ENCODE assay signal across 8 cellular contexts in the genomic region with DNA sequence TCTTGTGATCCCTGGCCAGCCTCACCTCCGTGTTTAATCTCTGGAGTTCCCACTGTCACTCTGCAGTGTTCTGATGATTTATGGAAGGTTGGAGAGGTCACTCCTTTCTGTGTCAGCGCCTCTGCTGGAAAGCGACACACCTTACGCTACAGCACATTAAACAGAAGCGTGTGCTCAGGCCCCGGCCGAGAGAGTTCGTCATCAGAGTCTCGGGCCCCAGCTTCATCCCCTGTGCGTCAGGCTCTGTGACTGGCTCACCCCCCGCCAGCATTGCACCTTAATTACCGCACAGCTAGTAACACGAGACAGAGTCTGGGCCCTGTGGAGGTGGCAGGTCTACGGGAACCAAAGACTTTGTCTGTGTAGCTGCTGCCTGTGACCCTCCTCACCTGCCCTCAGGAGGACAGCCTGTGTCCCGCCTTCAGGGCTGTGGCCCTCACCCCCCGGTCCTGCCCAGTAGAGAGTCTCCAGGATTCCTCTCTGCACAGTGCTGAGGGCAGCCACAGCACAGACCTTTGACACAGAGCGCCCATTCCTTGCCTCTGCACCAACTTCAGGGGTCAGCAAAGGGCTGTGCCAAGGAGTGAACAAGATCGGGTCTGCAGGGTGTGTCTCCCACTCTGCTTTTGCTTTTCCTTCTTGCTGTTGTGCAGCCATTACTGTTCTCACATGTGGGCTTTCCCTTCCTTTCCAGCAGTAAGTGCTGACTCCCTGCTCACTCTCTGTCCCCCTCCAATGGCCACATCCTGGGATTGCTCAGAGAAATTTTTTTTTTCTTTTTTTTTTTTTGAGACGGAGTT.
A peak's percentile ranks its signal among the peaks of the same experiment; 100 is the strongest.
DNase-seq lines count a peak whose midpoint lies in the region; ATAC-seq, FAIRE-seq and TF ChIP-seq lines count a peak whose summit lies in the region.

No MANE protein-coding gene starts in this region.

- intact Hi-C loops in dorsolateral prefrontal cortex (cut with DNase I) (no loop called here), vagina (cut with DNase I) (no loop called here)

- no peak overlapping the region for H3K9ac ChIP-seq in mesenchymal stem cell (ENCODE audit: low read length)

- no peak overlapping the region for H3K4me2 ChIP-seq in mesenchymal stem cell (ENCODE audit: low read length, poor library complexity, severe bottlenecking)

- H2AFZ ChIP-seq in mesenchymal stem cell (ENCODE audit: low read depth, low read length) = no peak overlapping the region

- H3K79me1 ChIP-seq in mesenchymal stem cell (replicated peaks; ENCODE audit: low read length, poor library complexity, severe bottlenecking) = peaks cover 20% of the 10 kb centered on the region

- peak overlapping the region in 1 of 2 experiments; percentile 9 for H2BK12ac ChIP-seq in mesenchymal stem cell (ENCODE audit: low read length in 2 of 2)

- peak overlapping the region; percentile 44 for H4K91ac ChIP-seq in mesenchymal stem cell (ENCODE audit: low read length)

- FAIRE-seq in RCC 7860 (lab: Jason Lieb, UNC) = peak; percentile 30

- DNase-seq in EH (ENCODE audit: low read depth) (peak; percentile 75), KBM-7 (peak; percentile 81), RCC 7860 (ENCODE audit: low spot score) (peak; percentile 56), dorsolateral prefrontal cortex (peak in 3 of 10 donors; percentile 39 to 43 (median 40)), mesenchymal stem cell (peak; percentile 86), vagina (ENCODE audit: extremely low spot score in 2 of 2) (no peak), NCI-H1105 (lab: John Stamatoyannopoulos, UW) (no peak)

- H2BK120ac ChIP-seq in mesenchymal stem cell (ENCODE audit: low read depth, low read length) = no peak overlapping the region

- H3K27me3 ChIP-seq in dorsolateral prefrontal cortex (no peaks in the 10 kb centered on the region), mesenchymal stem cell (ENCODE audit: control insufficient read depth in 1 of 2, insufficient read depth in 1 of 2, low read length in 2 of 2) (no peaks in the 10 kb centered on the region), vagina (no peaks in the 10 kb centered on the region)

- H3K36me3 ChIP-seq in mesenchymal stem cell (ENCODE audit: control insufficient read depth in 1 of 2, insufficient read depth in 2 of 2, low read depth in 1 of 2, low read length in 2 of 2) (peaks cover 57 to 64% of the 10 kb centered on the region in 2 experiments), vagina (peaks cover 0 to 23% of the 10 kb centered on the region in 2 donors)

- no peak overlapping the region for H2AK5ac ChIP-seq in mesenchymal stem cell (ENCODE audit: low read length, severe bottlenecking)

- H3K4ac ChIP-seq in mesenchymal stem cell (ENCODE audit: low read depth in 1 of 2, low read length in 2 of 2) = no peak overlapping the region

- 78% methylated on average over 18 of the region's 19 CpGs for WGBS in mesenchymal stem cell

- no peak for ATAC-seq in GM21825 (IDR thresholded peaks at IDR 0.05; ENCODE audit: unreplicated experiment)

- in situ Hi-C loops in KBM-7 (cut with MboI; ENCODE audit: low pct_unique_long_range_greater_than_20kb, low sequenced_read_pairs) = no loop called here

- H3K4me3 ChIP-seq in dorsolateral prefrontal cortex = no peak overlapping the region
- no peak overlapping the region for H3K4me3 ChIP-seq in mesenchymal stem cell (ENCODE audit: insufficient read depth in 1 of 2, low read depth in 1 of 2, low read length in 2 of 2)
- H3K4me3 ChIP-seq in vagina = no peak overlapping the region

- H3K18ac ChIP-seq in mesenchymal stem cell (ENCODE audit: low read depth in 1 of 2, low read length in 2 of 2) = peak overlapping the region; percentile 3 to 46

- peak overlapping the region; percentile 82 for H4K8ac ChIP-seq in mesenchymal stem cell (ENCODE audit: low read length)

- no peak overlapping the region for H2BK5ac ChIP-seq in mesenchymal stem cell (ENCODE audit: low read depth, low read length, poor library complexity, severe bottlenecking)

- H3K23ac ChIP-seq in mesenchymal stem cell (ENCODE audit: low read length in 2 of 2) = no peak overlapping the region

- TF ChIP-seq POLR2A in vagina (IDR thresholded peaks at IDR 0.05) = no peak

- H3K14ac ChIP-seq in mesenchymal stem cell (ENCODE audit: low read length in 2 of 2) = no peak overlapping the region

- no peak overlapping the region for H2BK15ac ChIP-seq in mesenchymal stem cell (ENCODE audit: low read depth, poor library complexity, severe bottlenecking)

- H3K4me1 ChIP-seq in mesenchymal stem cell (ENCODE audit: control insufficient read depth, insufficient read depth, low read depth, low read length) (peaks cover 7% of the 10 kb centered on the region), vagina (peaks cover 21% of the 10 kb centered on the region)

- H3K27ac ChIP-seq in dorsolateral prefrontal cortex = peak overlapping the region in 8 of 59 donors; percentile 6 to 76 (median 50)
- H3K27ac ChIP-seq in mesenchymal stem cell (ENCODE audit: low read length, poor library complexity, severe bottlenecking) = no peak overlapping the region
- no peak overlapping the region for H3K27ac ChIP-seq in vagina

- TF ChIP-seq CTCF in dorsolateral prefrontal cortex (IDR thresholded peaks at IDR 0.05 in 54 of 56, conservative IDR thresholded peaks at IDR 0.05 in 2 of 56; ENCODE audit: low read depth in 1 of 56, partially characterized antibody in 56 of 56) (peak in 55 of 56 donors; percentile 18 to 70 (median 55)), vagina (IDR thresholded peaks at IDR 0.05) (peak in 1 of 3 experiments; percentile 20)

- H3K9me3 ChIP-seq in mesenchymal stem cell (ENCODE audit: control insufficient read depth, low read length) = no peaks in the 10 kb centered on the region
- no peaks in the 10 kb centered on the region for H3K9me3 ChIP-seq in vagina

Comparison
In these comparisons a context has a peak if more than half of its experiments do, and no peak if none do; other contexts are left out.
1. DNase-seq: peak in EH (single experiment), KBM-7 (single experiment), RCC 7860 (single experiment) and mesenchymal stem cell (single experiment); none in vagina (0 of 2) and NCI-H1105 (single experiment).